In the genomic region with DNA sequence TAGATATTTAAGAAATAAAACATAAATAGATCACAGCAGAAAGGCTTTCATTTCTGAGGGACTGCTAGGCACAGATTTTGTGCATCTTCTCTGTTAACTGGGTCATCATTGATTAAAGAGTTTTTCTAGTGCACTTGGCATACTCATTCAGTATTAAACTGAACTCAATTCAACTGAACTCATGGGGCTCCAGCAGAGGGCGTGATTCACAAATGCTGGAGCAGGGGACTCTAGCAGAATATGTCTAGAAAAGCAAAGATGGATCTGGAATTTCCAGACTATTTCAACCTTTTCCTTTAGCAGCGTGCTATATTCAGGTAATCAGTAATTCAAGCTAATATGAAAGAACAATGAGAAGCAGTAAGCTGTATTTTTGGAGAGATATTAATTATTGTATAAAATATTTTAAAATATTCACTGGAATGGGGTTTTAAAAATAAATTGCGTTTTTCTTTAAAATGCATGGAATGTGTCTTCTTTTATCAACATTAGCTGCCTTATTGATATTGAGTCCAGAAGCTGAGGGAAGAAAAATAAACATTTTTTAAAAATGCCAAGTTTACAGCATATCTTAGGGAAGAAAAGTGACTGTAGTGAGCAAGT, we compare ENCODE assay signal across 8 cellular contexts.
DNase-seq lines count a peak whose midpoint lies in the region; ATAC-seq, FAIRE-seq and TF ChIP-seq lines count a peak whose summit lies in the region.

No MANE protein-coding gene starts in this region.

- no peak overlapping the region for H3K27ac ChIP-seq in HCT116 (ENCODE audit: low read depth, low read length)
- no peak overlapping the region for H3K27ac ChIP-seq in K562 (ENCODE audit: extremely low read depth, low read depth, low read length)
- H3K27ac ChIP-seq in mesendoderm (ENCODE audit: low read depth, low read length), result no peak overlapping the region
- H3K27ac ChIP-seq in CD4-positive, alpha-beta T cell (ENCODE audit: low read depth, low read length), result no peak overlapping the region

- no peaks in the 10 kb centered on the region for H3K9me2 ChIP-seq in HCT116 (ENCODE audit: insufficient read depth)

- H3K9me1 ChIP-seq in K562 (ENCODE audit: control insufficient read depth, insufficient read depth, low read length), result no peaks in the 10 kb centered on the region

- no peaks in the 10 kb centered on the region for H3K27me3 Mint-ChIP-seq in CD4-positive, alpha-beta T cell

- TF ChIP-seq RAD21 in HCT116 (IDR thresholded peaks at IDR 0.05; ENCODE audit: low read depth) (peak; percentile 75), K562 (CRISPR knock-in tag; conservative IDR thresholded peaks at IDR 0.05 in 1 of 2, IDR thresholded peaks at IDR 0.05 in 1 of 2) (no peak)

- CTCF ChIA-PET in HCT116 (lab: Charles Lee) (interaction anchor here (0.8 to 1.7 kb wide), 6 partner anchors 11 to 623 kb away, joined by 3 to 6 read pairs (median 4); no protein-coding TSS in a partner anchor), K562 (lab: Yijun Ruan, JAX; ENCODE audit: low intra/inter-chr PET ratio) (no interaction called here)
- CTCF ChIA-PET in CD4-positive, alpha-beta T cell (lab: Charles Lee), result no interaction called here

- H3K18ac ChIP-seq in mesendoderm (ENCODE audit: low read length), result no peak overlapping the region

- H2BK15ac ChIP-seq in mesendoderm (replicated peaks; ENCODE audit: low read depth), result no peak overlapping the region

- in situ Hi-C loops in K562 (cut with MboI), result loop anchor here (25.0 kb wide), 1 partner anchor 1253 kb away; no protein-coding TSS in a partner anchor

- FAIRE-seq in K562 (lab: Jason Lieb, UNC), result no peak

- no peak overlapping the region for H3K4ac ChIP-seq in mesendoderm (ENCODE audit: low read depth, low read length)

- RAD21 ChIA-PET in HCT116 (lab: Charles Lee; ENCODE audit: low non-redundant PET in 1 of 2, low total read pairs in 2 of 2, uncharacterized antibody in 2 of 2, unreplicated experiment in 2 of 2), result no interaction called here

- H3K56ac ChIP-seq in mesendoderm (ENCODE audit: low read length), result no peak overlapping the region

- peaks cover 2% of the 10 kb centered on the region for H3K9me3 Mint-ChIP-seq in CD4-positive, alpha-beta T cell

- WGBS in K562 (ENCODE audit: insufficient coverage, low coverage, missing lambda C conversion rate), result 0% methylated on average over 3 of the region's 3 CpGs
- 100% methylated on average over 1 of the region's 3 CpGs for WGBS in mesendoderm (ENCODE audit: extremely low coverage, insufficient coverage, low lambda C conversion rate)

- BruUV-seq in HCT116 (replicated peaks; lab: Mats Ljungman, UMichigan) (no TSS peak), K562 (replicated peaks; lab: Mats Ljungman, UMichigan) (no TSS peak)

- POLR2A ChIA-PET in HCT116 (lab: Charles Lee) (no interaction called here), K562 (lab: Yijun Ruan, JAX) (no interaction called here)
- POLR2A ChIA-PET in CD4-positive, alpha-beta T cell (lab: Charles Lee), result interaction anchor here (0.6 kb wide), 1 partner anchor 428 kb away, joined by 3 read pairs; no protein-coding TSS in a partner anchor

- no peaks in the 10 kb centered on the region for H3K4me1 Mint-ChIP-seq in CD4-positive, alpha-beta T cell (ENCODE audit: low read depth)

- intact Hi-C loops in HCT116 (cut with micrococcal nuclease) (loop anchor here (1.0 to 10.0 kb wide), 4 partner anchors 332 to 914 kb away; no protein-coding TSS in a partner anchor), K562 (cut with micrococcal nuclease) (no loop called here)
- intact Hi-C loops in CD4-positive, alpha-beta T cell (cut with DNase I, micrococcal nuclease), result no loop called here

- H4K20me1 ChIP-seq in HCT116 (ENCODE audit: insufficient read depth) (no peaks in the 10 kb centered on the region), K562 (replicated peaks; ENCODE audit: control insufficient read depth, insufficient read depth, low read length) (no peaks in the 10 kb centered on the region)

- H3K23ac ChIP-seq in mesendoderm (ENCODE audit: low read length), result no peak overlapping the region

- TF ChIP-seq POLR2A in HCT116 (IDR thresholded peaks at IDR 0.05; ENCODE audit: borderline replicate concordance, extremely low read depth, insufficient read depth, insufficient read length) (no peak), K562 (conservative IDR thresholded peaks at IDR 0.05) (no peak)

- H3K79me2 ChIP-seq in HCT116 (ENCODE audit: insufficient read depth, low read length) (no peaks in the 10 kb centered on the region), K562 (ENCODE audit: control insufficient read depth, insufficient read depth, low read length) (no peaks in the 10 kb centered on the region), mesendoderm (ENCODE audit: control insufficient read depth, insufficient read depth, low read length) (no peaks in the 10 kb centered on the region)

- no peak overlapping the region for H2AK5ac ChIP-seq in mesendoderm (ENCODE audit: low read length)

- no peak overlapping the region for H3K4me2 ChIP-seq in HCT116 (ENCODE audit: low read length)
- H3K4me2 ChIP-seq in K562 (ENCODE audit: insufficient read depth, low read length), result no peak overlapping the region
- no peak overlapping the region for H3K4me2 ChIP-seq in mesendoderm (ENCODE audit: low read length)

- H2BK120ac ChIP-seq in mesendoderm (ENCODE audit: low read depth, low read length), result no peak overlapping the region

- H4K8ac ChIP-seq in mesendoderm (ENCODE audit: low read depth, low read length), result no peak overlapping the region

- TF ChIP-seq CTCF in HCT116 (IDR thresholded peaks at IDR 0.05 in 2 of 3, conservative IDR thresholded peaks at IDR 0.05 in 1 of 3; ENCODE audit: borderline replicate concordance in 1 of 3, insufficient read depth in 1 of 3, low read depth in 2 of 3, low read length in 2 of 3), result peak; percentile 64 to 83 (median 80); a peak in 5 of 6 replicates
- TF ChIP-seq CTCF in K562 (IDR thresholded peaks at IDR 0.05 in 2 of 3, conservative IDR thresholded peaks at IDR 0.05 in 1 of 3; ENCODE audit: insufficient read depth in 2 of 3, low read depth in 1 of 3, low read length in 3 of 3), result peak in 2 of 3 experiments; percentile 23 to 35; a peak in 2 of 6 replicates
- TF ChIP-seq CTCF in CD4-positive, alpha-beta T cell (IDR thresholded peaks at IDR 0.05), result no peak

- H2AFZ ChIP-seq in HCT116 (ENCODE audit: low read depth, low read length, poor library complexity, severe bottlenecking) (no peak overlapping the region), K562 (ENCODE audit: low read depth, low read length) (no peak overlapping the region)

- no peaks in the 10 kb centered on the region for H3K79me1 ChIP-seq in mesendoderm (ENCODE audit: low read length)

- H3K36me3 ChIP-seq in HCT116 (ENCODE audit: control insufficient read depth in 1 of 2, insufficient read depth in 2 of 2, low read length in 2 of 2), result no peaks in the 10 kb centered on the region
- no peaks in the 10 kb centered on the region for H3K36me3 ChIP-seq in K562 (ENCODE audit: control insufficient read depth, insufficient read depth, low read length)
- H3K36me3 ChIP-seq in mesendoderm (ENCODE audit: control insufficient read depth, insufficient read depth, low read length), result no peaks in the 10 kb centered on the region

- no peak overlapping the region for H3K4me3 Mint-ChIP-seq in CD4-positive, alpha-beta T cell

- no peak overlapping the region for H3K4me3 ChIP-seq in HCT116 (replicated peaks in 1 of 2; ENCODE audit: low read depth in 1 of 2, low read length in 2 of 2)
- H3K4me3 ChIP-seq in K562, result no peak overlapping the region
- H3K4me3 ChIP-seq in mesendoderm (ENCODE audit: low read length), result no peak overlapping the region

- H3K9ac ChIP-seq in HCT116 (ENCODE audit: low read length) (no peak overlapping the region), K562 (ENCODE audit: insufficient read depth in 1 of 2, low read depth in 2 of 2, low read length in 2 of 2) (no peak overlapping the region), mesendoderm (ENCODE audit: low read length) (no peak overlapping the region)

- no peak overlapping the region for H4K5ac ChIP-seq in mesendoderm (ENCODE audit: low read length)

- ATAC-seq in HCT116, result peak; percentile 82
- ATAC-seq in K562, result no peak
- no peak for ATAC-seq in CD4-positive, alpha-beta T cell (ENCODE audit: poor library complexity)
- no peak for ATAC-seq in HG02759 (IDR thresholded peaks at IDR 0.05; ENCODE audit: unreplicated experiment)

- no peaks in the 10 kb centered on the region for H3K36me3 Mint-ChIP-seq in CD4-positive, alpha-beta T cell (ENCODE audit: low read depth)

- no peaks in the 10 kb centered on the region for H3K27me3 ChIP-seq in HCT116 (ENCODE audit: insufficient read depth, low read length)
- no peaks in the 10 kb centered on the region for H3K27me3 ChIP-seq in K562 (ENCODE audit: control insufficient read depth in 2 of 2, insufficient read depth in 2 of 2, low read length in 2 of 2)
- H3K27me3 ChIP-seq in mesendoderm (ENCODE audit: insufficient read depth, low read length, poor library complexity), result no peaks in the 10 kb centered on the region
- H3K27me3 ChIP-seq in CD4-positive, alpha-beta T cell (ENCODE audit: control insufficient read depth, insufficient read depth, low read length), result no peaks in the 10 kb centered on the region

- H3K4me1 ChIP-seq in HCT116 (ENCODE audit: control insufficient read depth in 1 of 2, insufficient read depth in 2 of 2, low read length in 2 of 2), result no peaks in the 10 kb centered on the region
- H3K4me1 ChIP-seq in K562 (replicated peaks in 1 of 2; ENCODE audit: control insufficient read depth in 2 of 2, insufficient read depth in 2 of 2, low read length in 2 of 2), result no peaks in the 10 kb centered on the region
- H3K4me1 ChIP-seq in mesendoderm (ENCODE audit: control insufficient read depth, low read depth, low read length), result peaks cover 10% of the 10 kb centered on the region

- H3K9me3 ChIP-seq in HCT116 (ENCODE audit: control insufficient read depth in 1 of 2, insufficient read depth in 1 of 2, low read depth in 1 of 2, low read length in 2 of 2), result no peaks in the 10 kb centered on the region
- H3K9me3 ChIP-seq in K562 (replicated peaks; ENCODE audit: control insufficient read depth, insufficient read depth, low read depth, low read length), result no peaks in the 10 kb centered on the region
- no peaks in the 10 kb centered on the region for H3K9me3 ChIP-seq in CD4-positive, alpha-beta T cell (ENCODE audit: control insufficient read depth, low read length)

- DNase-seq in DMS114 treated with DMSO at 0.1 percent for 48 hours (lab: John Stamatoyannopoulos, UW; ENCODE audit: unreplicated experiment) (peak; percentile 16), HCT116 (ENCODE audit: low read depth, low spot score) (peak; percentile 50), NCI-H446 treated with DMSO at 0.1 percent for 48 hours (lab: John Stamatoyannopoulos, UW) (peak; percentile 12), K562 (ENCODE audit: extremely low read depth in 1 of 4, low spot score in 3 of 4) (peak in 2 of 4 experiments; percentile 12 to 25), mesendoderm (peak; percentile 67), mesenteric fat pad (ENCODE audit: low spot score) (no peak)
- DNase-seq in CD4-positive, alpha-beta T cell, result no peak

- no peak overlapping the region for H3K27ac Mint-ChIP-seq in CD4-positive, alpha-beta T cell

- no peak for TF ChIP-seq EP300 in K562 (IDR thresholded peaks at IDR 0.05; ENCODE audit: low read length)

- H2BK5ac ChIP-seq in mesendoderm (ENCODE audit: low read length), result no peak overlapping the region

TF ChIP-seq in HCT116, 20 proteins besides CTCF, POLR2A, EP300 and RAD21 (continues in another document):
- TF ChIP-seq YY1 (IDR thresholded peaks at IDR 0.05; ENCODE audit: extremely low read depth, insufficient replicate concordance, low read depth, low read length), result peak; percentile 19

TF ChIP-seq in K562, 482 proteins besides CTCF, POLR2A, EP300 and RAD21 (continues in another document):
- TF ChIP-seq RFX5 (IDR thresholded peaks at IDR 0.05; ENCODE audit: low read depth, low read length), result no peak

Comparison
In these comparisons a context has a peak if more than half of its experiments do, and no peak if none do; other contexts are left out.
1. DNase-seq: peak in DMS114 treated with DMSO at 0.1 percent for 48 hours (single experiment), HCT116 (single experiment), NCI-H446 treated with DMSO at 0.1 percent for 48 hours (single experiment) and mesendoderm (single experiment); none in mesenteric fat pad (single experiment) and CD4-positive, alpha-beta T cell (0 of 10).